9 cellular contexts compared by ENCODE assay signal in genomic region chr2:219293736-219294201, GRCh38. TPM values are rescaled to one million over a fixed set of nuclear protein-coding genes. Genes with fewer than 3 reads are reported as not detected.
DNase-seq lines count a peak whose midpoint lies in the region; ATAC-seq and TF ChIP-seq lines count a peak whose summit lies in the region.
"Had no signal": no experiment of that assay in that cellular context is flagged by ENCODE, and none has a peak within 500 bp of the region (broad histone marks: within the 10 kb centered on the region; RNA-seq: fewer than 3 reads in every experiment).

No MANE protein-coding gene starts in this region.

- POLR2A ChIA-PET in activated B cell treated with CpG ODN at 0.5 μM for 24 hours (lab: Charles Lee): interaction anchor here (1.0 to 10.1 kb wide), 8 partner anchors 14 to 134 kb away, joined by 4 to 138 read pairs (median 16); partner anchors contain the start of genes CNPPD1, DNAJB2, TUBA4A and TUBA4B

- CTCF ChIA-PET in activated B cell treated with CpG ODN at 0.5 μM for 24 hours (lab: Charles Lee): interaction anchor here (1.0 to 6.2 kb wide), 11 partner anchors 13 to 135 kb away, joined by 3 to 155 read pairs (median 30); partner anchors contain the start of genes ABCB6, CNPPD1, DNAJB2 and GLB1L

- H3K27ac Mint-ChIP-seq in T-helper 2 cell treated with Interferon-gamma antibody and Interleukin-4, amounts not matched to agents 5 μg/mL and 100 μg/mL, for 36 hours: no peak overlapping the region
- H3K27ac Mint-ChIP-seq in activated B cell treated with CpG ODN at 0.5 μM for 24 hours: peak overlapping the region; percentile 65
- peak overlapping the region; percentile 84 for H3K27ac Mint-ChIP-seq in stimulated activated naive B cell treated with anti-CD40 and anti-IgM and Interleukin-4, amounts not matched to agents 10 μg/mL and 1 μg/mL and 100 μg/mL, for 72 hours

- H3K9me3 Mint-ChIP-seq in T-helper 2 cell treated with Interferon-gamma antibody and Interleukin-4, amounts not matched to agents 5 μg/mL and 100 μg/mL, for 36 hours: no peaks in the 10 kb centered on the region
- no peaks in the 10 kb centered on the region for H3K9me3 Mint-ChIP-seq in activated B cell treated with CpG ODN at 0.5 μM for 24 hours
- no peaks in the 10 kb centered on the region for H3K9me3 Mint-ChIP-seq in stimulated activated naive B cell treated with anti-CD40 and anti-IgM and Interleukin-4, amounts not matched to agents 10 μg/mL and 1 μg/mL and 100 μg/mL, for 72 hours

- H3K27me3 Mint-ChIP-seq in T-helper 2 cell treated with Interferon-gamma antibody and Interleukin-4, amounts not matched to agents 5 μg/mL and 100 μg/mL, for 36 hours (ENCODE audit: low read depth): peaks cover 6% of the 10 kb centered on the region
- H3K27me3 Mint-ChIP-seq in activated B cell treated with CpG ODN at 0.5 μM for 24 hours: peaks cover under 1% of the 10 kb centered on the region
- peaks cover 0 to under 1% of the 10 kb centered on the region in 2 donors for H3K27me3 Mint-ChIP-seq in stimulated activated naive B cell treated with anti-CD40 and anti-IgM and Interleukin-4, amounts not matched to agents 10 μg/mL and 1 μg/mL and 100 μg/mL, for 72 hours

- H3K4me1 ChIP-seq in iPS-15b (ENCODE audit: control insufficient read depth, insufficient read depth, low read length): no peaks in the 10 kb centered on the region

- H3K36me3 Mint-ChIP-seq in T-helper 2 cell treated with Interferon-gamma antibody and Interleukin-4, amounts not matched to agents 5 μg/mL and 100 μg/mL, for 36 hours (ENCODE audit: low read depth): no peaks in the 10 kb centered on the region
- H3K36me3 Mint-ChIP-seq in activated B cell treated with CpG ODN at 0.5 μM for 24 hours (ENCODE audit: low read depth): no peaks in the 10 kb centered on the region
- no peaks in the 10 kb centered on the region for H3K36me3 Mint-ChIP-seq in stimulated activated naive B cell treated with anti-CD40 and anti-IgM and Interleukin-4, amounts not matched to agents 10 μg/mL and 1 μg/mL and 100 μg/mL, for 72 hours

- DNase-seq in T-helper 2 cell treated with Interferon-gamma antibody and Interleukin-4, amounts not matched to agents 5 μg/mL and 100 μg/mL, for 36 hours (ENCODE audit: low spot score): no peak
- DNase-seq in T-helper 2 cell: no peak
- no peak for DNase-seq in activated B cell treated with CpG ODN at 0.5 μM for 24 hours
- DNase-seq in stimulated activated naive B cell treated with anti-CD40 and anti-IgM and Interleukin-4, amounts not matched to agents 10 μg/mL and 1 μg/mL and 100 μg/mL, for 72 hours: no peak
- DNase-seq in NCI-H2196 (lab: John Stamatoyannopoulos, UW; ENCODE audit: unreplicated experiment): no peak
- DNase-seq in NCI-H1417 (lab: John Stamatoyannopoulos, UW): no peak
- DNase-seq: OCI-M1 had no signal

- H3K9ac ChIP-seq in iPS-15b (ENCODE audit: low read depth, low read length): no peak overlapping the region

- H3K4me3 Mint-ChIP-seq in T-helper 2 cell treated with Interferon-gamma antibody and Interleukin-4, amounts not matched to agents 5 μg/mL and 100 μg/mL, for 36 hours: peak overlapping the region; percentile 81
- H3K4me3 Mint-ChIP-seq in activated B cell treated with CpG ODN at 0.5 μM for 24 hours: peak overlapping the region; percentile 78
- peak overlapping the region; percentile 78 to 87 for H3K4me3 Mint-ChIP-seq in stimulated activated naive B cell treated with anti-CD40 and anti-IgM and Interleukin-4, amounts not matched to agents 10 μg/mL and 1 μg/mL and 100 μg/mL, for 72 hours

- intact Hi-C loops in activated B cell treated with CpG ODN at 0.5 μM for 24 hours (cut with micrococcal nuclease): loop anchor here (1.0 to 2.0 kb wide), 5 partner anchors 14 to 95 kb away; partner anchors contain the start of genes ABCB6, ANKZF1, ATG9A and DNAJB2

- H3K36me3 ChIP-seq in iPS-15b (ENCODE audit: control insufficient read depth, insufficient read depth, low read length): peaks cover 3% of the 10 kb centered on the region

- peak overlapping the region; percentile 69 for H3K4me3 ChIP-seq in iPS-15b (ENCODE audit: low read depth, low read length)

- peaks cover 11% of the 10 kb centered on the region for H3K4me1 Mint-ChIP-seq in T-helper 2 cell treated with Interferon-gamma antibody and Interleukin-4, amounts not matched to agents 5 μg/mL and 100 μg/mL, for 36 hours (ENCODE audit: low read depth)
- H3K4me1 Mint-ChIP-seq in activated B cell treated with CpG ODN at 0.5 μM for 24 hours: peaks cover 20% of the 10 kb centered on the region
- H3K4me1 Mint-ChIP-seq in stimulated activated naive B cell treated with anti-CD40 and anti-IgM and Interleukin-4, amounts not matched to agents 10 μg/mL and 1 μg/mL and 100 μg/mL, for 72 hours: peaks cover 14 to 17% of the 10 kb centered on the region in 2 donors

- ATAC-seq in activated B cell treated with CpG ODN at 0.5 μM for 24 hours (ENCODE audit: low read depth) (no peak), GM19397 (IDR thresholded peaks at IDR 0.05; ENCODE audit: unreplicated experiment) (no peak)
- ATAC-seq in stimulated activated naive B cell treated with anti-CD40 and anti-IgM and Interleukin-4, amounts not matched to agents 10 μg/mL and 1 μg/mL and 100 μg/mL, for 72 hours (replicated peaks): no peak

- peaks cover 24% of the 10 kb centered on the region for H3K27me3 ChIP-seq in iPS-15b (ENCODE audit: control insufficient read depth, insufficient read depth, low read length)

- TF ChIP-seq CTCF in activated B cell treated with CpG ODN at 0.5 μM for 24 hours (IDR thresholded peaks at IDR 0.05): no peak

- no peaks in the 10 kb centered on the region for H3K9me3 ChIP-seq in iPS-15b (ENCODE audit: control insufficient read depth, insufficient read depth, low read length)

RNA-seq across cellular contexts. Expression of gene DNAJB2, which starts 14.6 kb away (rescaled TPM):
- total RNA-seq in activated B cell treated with CpG ODN at 0.5 μM for 24 hours: 59.0 and 71.1 TPM in 2 replicates

RNA-seq across cellular contexts. Expression of gene PTPRN, which starts 15.4 kb away (rescaled TPM):
- total RNA-seq in activated B cell treated with CpG ODN at 0.5 μM for 24 hours: not detected in 2 replicates

RNA-seq across cellular contexts. Expression of gene RESP18, which starts 38.8 kb away (rescaled TPM):
- not detected in 2 replicates for total RNA-seq in activated B cell treated with CpG ODN at 0.5 μM for 24 hours

RNA-seq across cellular contexts. Expression of gene TUBA4A, which starts 40.1 kb away (rescaled TPM):
- total RNA-seq in activated B cell treated with CpG ODN at 0.5 μM for 24 hours: 184 and 192 TPM in 2 replicates

RNA-seq across cellular contexts. Expression of gene TUBA4B, which starts 40.7 kb away (rescaled TPM):
- total RNA-seq in activated B cell treated with CpG ODN at 0.5 μM for 24 hours: 0.20 TPM in 1 of 2 replicates, not detected in the other
